In the genomic region with DNA sequence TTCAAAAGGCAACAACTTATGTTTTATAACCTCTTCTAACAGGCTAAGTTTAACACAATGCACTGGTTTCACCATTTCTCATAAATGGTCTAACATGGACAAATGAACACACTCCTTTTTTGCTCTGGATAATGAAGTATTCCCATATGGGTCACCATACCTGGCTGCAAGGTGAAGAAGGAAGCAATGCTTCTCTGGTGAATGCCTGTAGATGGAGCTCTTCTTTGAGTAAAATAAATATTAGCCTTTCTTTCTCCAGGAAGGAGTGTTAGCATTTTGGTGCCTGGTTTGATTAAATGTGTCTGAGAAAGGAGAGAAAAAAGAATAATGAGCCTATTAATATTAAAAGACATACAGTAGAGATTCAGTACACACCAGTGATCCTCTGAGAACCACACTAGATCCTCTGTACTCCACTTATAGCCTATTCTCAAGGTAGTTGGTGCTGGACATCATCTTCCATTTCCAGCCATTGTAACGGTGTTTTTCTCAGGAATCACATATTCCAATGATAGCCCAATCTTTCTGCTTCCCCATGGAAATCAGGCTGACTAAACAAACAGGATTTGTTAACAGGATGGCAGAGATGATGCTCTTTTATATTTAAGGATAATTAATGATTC, we compare ENCODE assay signal across 9 cellular contexts. TPM values are rescaled to one million over a fixed set of nuclear protein-coding genes. Genes with fewer than 3 reads are reported as not detected.
DNase-seq lines count a peak whose midpoint lies in the region; FAIRE-seq and TF ChIP-seq lines count a peak whose summit lies in the region.
"Had no signal": no experiment of that assay in that cellular context is flagged by ENCODE, and none has a peak within 500 bp of the region (broad histone marks: within the 10 kb centered on the region; RNA-seq: fewer than 3 reads in every experiment).

No MANE protein-coding gene starts in this region.

- TF ChIP-seq CTCF in MCF 10A (IDR thresholded peaks at IDR 0.05; ENCODE audit: unreplicated experiment): peak; percentile 45
- peak; percentile 48 to 55 (median 50) for TF ChIP-seq CTCF in nephron (IDR thresholded peaks at IDR 0.05; ENCODE audit: unreplicated experiment in 3 of 3)

- H3K9ac ChIP-seq in Karpas-422 (ENCODE audit: low read length): no peak overlapping the region

- peaks cover 56% of the 10 kb centered on the region for H3K79me2 ChIP-seq in Karpas-422 (ENCODE audit: low read length)

- H3K4me2 ChIP-seq in Karpas-422 (ENCODE audit: low read depth, low read length, poor library complexity, severe bottlenecking): no peak overlapping the region

- H2AFZ ChIP-seq in Karpas-422 (ENCODE audit: low read length): no peak overlapping the region

- H3K36me3 Mint-ChIP-seq in MCF 10A (ENCODE audit: insufficient read depth, unreplicated experiment) (peaks cover 19% of the 10 kb centered on the region), nephron (ENCODE audit: low read depth) (peaks cover 28% of the 10 kb centered on the region)

- no peak overlapping the region for H3K27ac ChIP-seq in Karpas-422 (ENCODE audit: low read length)
- H3K27ac ChIP-seq: gastroesophageal sphincter had no signal

- no TSS peak for BruUV-seq in MCF 10A (replicated peaks; lab: Mats Ljungman, UMichigan)

- POLR2A ChIA-PET in MCF 10A (lab: Yijun Ruan, JAX): interaction anchor here (0.6 to 1.6 kb wide), 10 partner anchors 10 to 160 kb away, joined by 3 to 6 read pairs (median 4); a partner anchor contains a TSS

- H3K27ac Mint-ChIP-seq in MCF 10A (ENCODE audit: low read depth, unreplicated experiment) (no peak overlapping the region), nephron (peak overlapping the region; percentile 15 to 52 (median 43))

- H3K9me3 Mint-ChIP-seq in MCF 10A (ENCODE audit: unreplicated experiment): no peaks in the 10 kb centered on the region
- no peaks in the 10 kb centered on the region for H3K9me3 Mint-ChIP-seq in nephron

- H3K4me3 ChIP-seq in Karpas-422 (ENCODE audit: low read length): no peak overlapping the region
- H3K4me3 ChIP-seq: gastroesophageal sphincter had no signal

- intact Hi-C loops in MCF 10A (cut with micrococcal nuclease): loop anchor here (1.0 to 2.0 kb wide), 2 partner anchors 57 to 161 kb away; a partner anchor contains a TSS

- H3K4me3 Mint-ChIP-seq in MCF 10A (ENCODE audit: unreplicated experiment) (no peak overlapping the region), nephron (no peak overlapping the region)

- H3K4me1 Mint-ChIP-seq in MCF 10A (ENCODE audit: insufficient read depth, unreplicated experiment): peaks cover 12% of the 10 kb centered on the region
- H3K4me1 Mint-ChIP-seq in nephron: no peaks in the 10 kb centered on the region

- no peaks in the 10 kb centered on the region for H3K9me2 ChIP-seq in Karpas-422 (replicated peaks; ENCODE audit: insufficient read depth, low read length)

- FAIRE-seq in G401.6 (lab: Jason Lieb, UNC): peak; percentile 96

- H3K27me3 Mint-ChIP-seq in MCF 10A (ENCODE audit: insufficient read depth, unreplicated experiment): no peaks in the 10 kb centered on the region
- H3K27me3 Mint-ChIP-seq in nephron (ENCODE audit: low read depth): no peaks in the 10 kb centered on the region

- H3K27me3 ChIP-seq in Karpas-422 (ENCODE audit: low read length): no peaks in the 10 kb centered on the region
- H3K27me3 ChIP-seq: gastroesophageal sphincter had no signal

- CTCF ChIA-PET in MCF 10A (lab: Yijun Ruan, JAX): interaction anchor here (0.6 to 1.3 kb wide), 9 partner anchors 16 to 638 kb away, joined by 3 to 5 read pairs (median 3); a partner anchor contains a TSS

- DNase-seq in Karpas-422 (peak; percentile 49), MCF 10A (ENCODE audit: unreplicated experiment) (peak; percentile 44), middle frontal gyrus (ENCODE audit: extremely low spot score, low spot score) (no peak), NCI-H774 (lab: John Stamatoyannopoulos, UW) (no peak)
- DNase-seq in stimulated activated naive CD4-positive, alpha-beta T cell treated with Interleukin-2 at 50 U/mL for 16 hours (lab: John Stamatoyannopoulos, UW): no peak
- DNase-seq: NCI-H187 had no signal

- H3K4me1 ChIP-seq in Karpas-422 (ENCODE audit: low read length): peaks cover 7% of the 10 kb centered on the region

- peaks cover 13% of the 10 kb centered on the region; the same call in 1 of the 2 replicates for H3K36me3 ChIP-seq in Karpas-422 (ENCODE audit: insufficient read depth, low read length)

- H3K9me3 ChIP-seq in Karpas-422 (ENCODE audit: low read length): no peaks in the 10 kb centered on the region
- H3K9me3 ChIP-seq: gastroesophageal sphincter had no signal

- peaks cover 7% of the 10 kb centered on the region; the same call in 1 of the 2 replicates for H4K20me1 ChIP-seq in Karpas-422 (ENCODE audit: insufficient read depth, low read depth, low read length)

RNA-seq across cellular contexts. Expression of a gene that starts 17.6 kb away (rescaled TPM):
- total RNA-seq in Karpas-422 (2014; rRNA removed; shearing (Covaris generic); ENCODE audit: low replicate concordance): 24.3 and 39.6 TPM in 2 replicates
- total RNA-seq in MCF 10A (2022): 39.3 and 42.2 TPM in 2 replicates

RNA-seq across cellular contexts. Expression of a gene that starts 21.9 kb away (rescaled TPM):
- 7.2 and 11.6 TPM in 2 replicates for total RNA-seq in Karpas-422 (2014; rRNA removed; shearing (Covaris generic); ENCODE audit: low replicate concordance)
- 5.2 and 9.4 TPM in 2 replicates for total RNA-seq in MCF 10A (2022)

RNA-seq across cellular contexts. Expression of a gene that starts 37.4 kb away (rescaled TPM):
- 2.7 and 5.1 TPM in 2 replicates for total RNA-seq in Karpas-422 (2014; rRNA removed; shearing (Covaris generic); ENCODE audit: low replicate concordance)
- 21.8 and 25.5 TPM in 2 replicates for total RNA-seq in MCF 10A (2022)

RNA-seq across cellular contexts. Expression of a gene that starts 38.1 kb away (rescaled TPM):
- 6.3 and 8.4 TPM in 2 replicates for total RNA-seq in Karpas-422 (2014; rRNA removed; shearing (Covaris generic); ENCODE audit: low replicate concordance)
- 3.8 and 4.4 TPM in 2 replicates for total RNA-seq in MCF 10A (2022)

Comparison
In these comparisons a context has a peak if more than half of its experiments do, and no peak if none do; other contexts are left out.
1. DNase-seq: peak in Karpas-422 (single experiment) and MCF 10A (single experiment); none in middle frontal gyrus (single experiment), stimulated activated naive CD4-positive, alpha-beta T cell treated with Interleukin-2 at 50 U/mL for 16 hours (single experiment) and NCI-H774 (single experiment).